ENCODE assay signal across 9 cellular contexts in the genomic region with DNA sequence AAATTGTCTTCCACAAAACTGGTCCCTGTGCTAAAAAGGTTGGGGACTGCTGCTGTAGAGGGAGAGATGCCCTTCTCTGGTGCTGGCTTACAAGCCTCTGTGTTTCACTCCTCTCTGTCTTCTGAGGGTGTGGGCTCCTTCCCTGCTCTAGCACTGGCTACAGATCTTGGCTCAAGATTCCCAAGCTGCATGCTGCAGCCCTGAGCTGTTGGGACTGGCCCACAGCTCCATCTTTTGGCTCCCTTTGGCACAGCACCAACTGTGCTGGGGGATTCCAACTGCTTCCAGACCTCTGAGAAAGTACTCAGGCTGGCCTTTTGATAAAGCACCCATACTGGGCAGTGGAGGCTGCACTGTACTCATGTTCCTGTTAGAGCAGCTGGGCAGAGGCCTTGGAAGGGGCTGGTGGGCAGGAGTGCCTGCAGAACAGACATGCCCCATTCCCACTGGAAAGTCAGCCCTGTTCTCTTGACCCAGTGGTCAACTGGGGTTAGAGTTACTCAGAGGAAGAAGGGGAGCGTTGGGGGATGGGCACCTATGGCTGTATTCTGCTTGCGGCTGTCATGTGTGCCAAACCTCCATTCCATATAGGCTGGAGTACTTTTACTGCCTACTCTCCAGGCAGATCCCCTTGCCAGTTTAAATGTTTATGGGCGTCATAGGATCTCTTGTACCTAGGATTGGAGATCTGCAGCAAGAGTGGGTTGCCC. TPM values are rescaled to one million over a fixed set of nuclear protein-coding genes. Genes with fewer than 3 reads are reported as not detected.
DNase-seq lines count a peak whose midpoint lies in the region; ATAC-seq and TF ChIP-seq lines count a peak whose summit lies in the region.
"Had no signal": no experiment of that assay in that cellular context is flagged by ENCODE, and none has a peak within 500 bp of the region (broad histone marks: within the 10 kb centered on the region; RNA-seq: fewer than 3 reads in every experiment).

No MANE protein-coding gene starts in this region.

- no peaks in the 10 kb centered on the region for H4K20me1 ChIP-seq in Karpas-422 (ENCODE audit: insufficient read depth, low read depth, low read length)

- DNase-seq in DMS114 treated with DMSO at 0.1 percent for 48 hours (lab: John Stamatoyannopoulos, UW; ENCODE audit: unreplicated experiment) (peak; percentile 4), Karpas-422 (peak; percentile 59), astrocyte of the spinal cord (ENCODE audit: low read depth, low spot score) (peak; percentile 46), left kidney (ENCODE audit: low read depth, low spot score) (peak; percentile 45), NCI-H1436 (lab: John Stamatoyannopoulos, UW) (no peak), NCI-H1105 treated with DMSO at 0.1 percent for 48 hours (lab: John Stamatoyannopoulos, UW) (no peak)
- DNase-seq in activated T-cell treated with anti-CD3 and anti-CD28 coated beads, Interleukin-2, amount 50 U/mL, for 1 hour = no peak
- DNase-seq: activated gamma-delta T cell treated with Interleukin-2 at 50 U/mL for 16 hours had no signal

- peak; percentile 24 for TF ChIP-seq CTCF in astrocyte of the spinal cord (IDR thresholded peaks at IDR 0.05; ENCODE audit: low read depth, low read length)

- H3K4me2 ChIP-seq in Karpas-422 (ENCODE audit: low read depth, low read length, poor library complexity, severe bottlenecking) = no peak overlapping the region

- in situ Hi-C loops in astrocyte of the spinal cord (cut with HindIII; ENCODE audit: low sequenced_read_pairs) = no loop called here

- no peaks in the 10 kb centered on the region for H3K27me3 ChIP-seq in Karpas-422 (ENCODE audit: low read length)

- H3K4me3 ChIP-seq in Karpas-422 (ENCODE audit: low read length) (no peak overlapping the region), astrocyte of the spinal cord (ENCODE audit: low read depth, low read length) (no peak overlapping the region)

- H3K9me2 ChIP-seq in Karpas-422 (replicated peaks; ENCODE audit: insufficient read depth, low read length) = no peaks in the 10 kb centered on the region

- no peak for ATAC-seq in GM21526 (IDR thresholded peaks at IDR 0.05; ENCODE audit: low FRiP score, unreplicated experiment)

- peaks cover 6% of the 10 kb centered on the region; the same call in 1 of the 2 replicates for H3K9me3 ChIP-seq in Karpas-422 (ENCODE audit: low read length)

- no peak overlapping the region for H2AFZ ChIP-seq in Karpas-422 (ENCODE audit: low read length)

- peaks cover 73% of the 10 kb centered on the region for H3K79me2 ChIP-seq in Karpas-422 (ENCODE audit: low read length)

- H3K9ac ChIP-seq in Karpas-422 (ENCODE audit: low read length) = no peak overlapping the region

- H3K4me1 ChIP-seq in Karpas-422 (ENCODE audit: low read length) = peaks cover 7% of the 10 kb centered on the region; the same call in 1 of the 2 replicates

- H3K27ac ChIP-seq in Karpas-422 (ENCODE audit: low read length) = no peak overlapping the region

- peaks cover 13% of the 10 kb centered on the region; the same call in 1 of the 2 replicates for H3K36me3 ChIP-seq in Karpas-422 (ENCODE audit: insufficient read depth, low read length)

RNA-seq across cellular contexts. Expression of a gene that starts 55.7 kb away (rescaled TPM):
- total RNA-seq in Karpas-422 (2014; rRNA removed; shearing (Covaris generic); ENCODE audit: low replicate concordance) = 27.0 and 33.0 TPM in 2 replicates

Comparison
In these comparisons a context has a peak if more than half of its experiments do, and no peak if none do; other contexts are left out.
1. DNase-seq: peak in DMS114 treated with DMSO at 0.1 percent for 48 hours (single experiment), Karpas-422 (single experiment), astrocyte of the spinal cord (single experiment) and left kidney (single experiment); none in activated T-cell treated with anti-CD3 and anti-CD28 coated beads, Interleukin-2, amount 50 U/mL, for 1 hour (single experiment), NCI-H1436 (single experiment) and NCI-H1105 treated with DMSO at 0.1 percent for 48 hours (single experiment).